ENCODE assay signal across 32 cellular contexts in genomic region chr18:78697446-78697845, GRCh38.
"Had no signal": no experiment of that assay in that cellular context is flagged by ENCODE, and none has a peak within 500 bp of the region (broad histone marks: within the 10 kb centered on the region; RNA-seq: fewer than 3 reads in every experiment).

No MANE protein-coding gene starts in this region.

- H3K27me3 ChIP-seq: brain microvascular endothelial cell had no signal

- H3K4me3 Mint-ChIP-seq: activated B cell treated with CpG ODN at 0.5 μM for 24 hours; activated CD4-positive, alpha-beta memory T cell treated with anti-CD3 and anti-CD28 coated beads for 36 hours; activated CD4-positive, alpha-beta T cell treated with anti-CD3 and anti-CD28 coated beads for 36 hours; activated CD4-positive, alpha-beta T cell treated with anti-CD3 and anti-CD28 coated beads, Interleukin-2, amount 10 ng/mL, durations not matched to agents 24 days and 14 days; activated CD8-positive, alpha-beta memory T cell treated with anti-CD3 and anti-CD28 coated beads, Interleukin-2, amount 10 ng/mL, durations not matched to agents 7 days and 5 days; activated CD8-positive, alpha-beta T cell treated with anti-CD3 and anti-CD28 coated beads, Interleukin-2, amount 10 ng/mL, durations not matched to agents 7 days and 5 days; activated naive CD8-positive, alpha-beta T cell; activated T-helper 1 cell treated with anti-CD3 and anti-CD28 coated beads, Interleukin-12 subunit alpha, Interleukin-12 subunit beta, Interleukin-2, Interleukin-4 antibody, amounts not matched to agents 30 ng/mL and 10 ng/mL and 1 ng/mL, durations not matched to agents 14 hours and 24 hours and 36 hours; effector memory CD8-positive, alpha-beta T cell; T-helper 17 cell; T-helper 2 cell treated with Interferon-gamma antibody and Interleukin-4, amounts not matched to agents 5 μg/mL and 100 μg/mL, for 36 hours had no signal

- H3K4me3 ChIP-seq: esophagus squamous epithelium, gastroesophageal sphincter had no signal

- DNase-seq: activated B cell treated with CpG ODN at 0.5 μM for 24 hours; activated CD4-positive, alpha-beta memory T cell treated with anti-CD3 and anti-CD28 coated beads for 36 hours; activated CD4-positive, alpha-beta T cell treated with anti-CD3 and anti-CD28 coated beads for 36 hours; activated CD4-positive, alpha-beta T cell treated with anti-CD3 and anti-CD28 coated beads, Interleukin-2, amount 10 ng/mL, durations not matched to agents 24 days and 14 days; activated CD4-positive, CD25-positive, alpha-beta regulatory T cell treated with anti-CD3 and anti-CD28 coated beads, Interleukin-2, amount 50 U/mL, for 72 hours; activated CD8-positive, alpha-beta memory T cell treated with anti-CD3 and anti-CD28 coated beads, Interleukin-2, amount 10 ng/mL, durations not matched to agents 7 days and 5 days; activated CD8-positive, alpha-beta memory T cell treated with anti-CD3 and anti-CD28 coated beads, Interleukin-2, amount 50 U/mL, for 4 hours; activated CD8-positive, alpha-beta T cell treated with anti-CD3 and anti-CD28 coated beads, Interleukin-2, amount 10 ng/mL, durations not matched to agents 7 days and 5 days; activated gamma-delta T cell treated with Interleukin-2 at 50 U/mL for 16 hours; activated naive CD4-positive, alpha-beta T cell treated with anti-CD3 and anti-CD28 coated beads, Interleukin-2, amount 50 U/mL, for 16 hours; activated naive CD4-positive, alpha-beta T cell treated with Interleukin-2 at 50 U/mL for 16 hours; activated T-cell treated with anti-CD3 and anti-CD28 coated beads, Interleukin-2, amount 50 U/mL, for 1 hour; activated T-cell treated with anti-CD3 and anti-CD28 coated beads, Interleukin-2, amount 50 U/mL, for 48 hours; amniotic stem cell; anterior cingulate cortex; brain microvascular endothelial cell; cortex of kidney; dermis blood vessel endothelial cell; effector CD4-positive, alpha-beta T cell; effector memory CD8-positive, alpha-beta T cell; esophagus squamous epithelium; foreskin melanocyte; T-helper 1 cell; T-helper 17 cell; T1000 had no signal

- H3K9me3 ChIP-seq: esophagus squamous epithelium, gastroesophageal sphincter had no signal

- H3K27ac ChIP-seq: brain microvascular endothelial cell, epithelial cell of prostate, esophagus squamous epithelium, gastroesophageal sphincter, WERI-Rb-1 had no signal

- H3K9me3 Mint-ChIP-seq: activated B cell treated with CpG ODN at 0.5 μM for 24 hours; activated CD4-positive, alpha-beta memory T cell treated with anti-CD3 and anti-CD28 coated beads for 36 hours; activated CD4-positive, alpha-beta T cell treated with anti-CD3 and anti-CD28 coated beads, Interleukin-2, amount 10 ng/mL, durations not matched to agents 24 days and 14 days; activated T-helper 1 cell treated with anti-CD3 and anti-CD28 coated beads, Interleukin-12 subunit alpha, Interleukin-12 subunit beta, Interleukin-2, Interleukin-4 antibody, amounts not matched to agents 30 ng/mL and 10 ng/mL and 1 ng/mL, durations not matched to agents 14 hours and 24 hours and 36 hours; activated T-helper 2 cell treated with anti-CD3 and anti-CD28 coated beads, Interferon-gamma antibody, Interleukin-2, Interleukin-4, amounts not matched to agents 10 μg/mL and 5 μg/mL and 100 μg/mL, durations not matched to agents 14 hours and 24 hours and 36 hours; effector memory CD8-positive, alpha-beta T cell; T-helper 2 cell treated with Interferon-gamma antibody and Interleukin-4, amounts not matched to agents 5 μg/mL and 100 μg/mL, for 36 hours had no signal

- H3K36me3 ChIP-seq: brain microvascular endothelial cell, esophagus squamous epithelium, gastroesophageal sphincter, WERI-Rb-1 had no signal

- H3K27me3 Mint-ChIP-seq: activated B cell treated with CpG ODN at 0.5 μM for 24 hours; activated CD4-positive, alpha-beta memory T cell treated with anti-CD3 and anti-CD28 coated beads for 36 hours; activated CD4-positive, alpha-beta T cell treated with anti-CD3 and anti-CD28 coated beads, Interleukin-2, amount 10 ng/mL, durations not matched to agents 24 days and 14 days; T-helper 17 cell had no signal

- H3K4me1 Mint-ChIP-seq: activated B cell treated with CpG ODN at 0.5 μM for 24 hours; activated CD4-positive, alpha-beta T cell treated with anti-CD3 and anti-CD28 coated beads for 36 hours; activated CD4-positive, alpha-beta T cell treated with anti-CD3 and anti-CD28 coated beads, Interleukin-2, amount 10 ng/mL, durations not matched to agents 24 days and 14 days; activated CD8-positive, alpha-beta memory T cell treated with anti-CD3 and anti-CD28 coated beads, Interleukin-2, amount 10 ng/mL, durations not matched to agents 7 days and 5 days; T-helper 17 cell had no signal

- H3K36me3 Mint-ChIP-seq: activated CD4-positive, alpha-beta memory T cell treated with anti-CD3 and anti-CD28 coated beads for 36 hours; activated CD8-positive, alpha-beta memory T cell treated with anti-CD3 and anti-CD28 coated beads, Interleukin-2, amount 10 ng/mL, durations not matched to agents 7 days and 5 days; activated naive CD8-positive, alpha-beta T cell had no signal

- H3K27ac Mint-ChIP-seq: activated B cell treated with CpG ODN at 0.5 μM for 24 hours; activated CD4-positive, alpha-beta memory T cell treated with anti-CD3 and anti-CD28 coated beads for 36 hours; activated CD4-positive, alpha-beta T cell treated with anti-CD3 and anti-CD28 coated beads for 36 hours; activated CD4-positive, alpha-beta T cell treated with anti-CD3 and anti-CD28 coated beads, Interleukin-2, amount 10 ng/mL, durations not matched to agents 24 days and 14 days; activated CD8-positive, alpha-beta memory T cell treated with anti-CD3 and anti-CD28 coated beads, Interleukin-2, amount 10 ng/mL, durations not matched to agents 7 days and 5 days; activated CD8-positive, alpha-beta T cell treated with anti-CD3 and anti-CD28 coated beads, Interleukin-2, amount 10 ng/mL, durations not matched to agents 7 days and 5 days; activated naive CD8-positive, alpha-beta T cell; activated T-helper 1 cell treated with anti-CD3 and anti-CD28 coated beads, Interleukin-12 subunit alpha, Interleukin-12 subunit beta, Interleukin-2, Interleukin-4 antibody, amounts not matched to agents 30 ng/mL and 10 ng/mL and 1 ng/mL, durations not matched to agents 14 hours and 24 hours and 36 hours; activated T-helper 2 cell treated with anti-CD3 and anti-CD28 coated beads, Interferon-gamma antibody, Interleukin-2, Interleukin-4, amounts not matched to agents 10 μg/mL and 5 μg/mL and 100 μg/mL, durations not matched to agents 14 hours and 24 hours and 36 hours; effector memory CD8-positive, alpha-beta T cell; T-helper 17 cell; T-helper 2 cell treated with Interferon-gamma antibody and Interleukin-4, amounts not matched to agents 5 μg/mL and 100 μg/mL, for 36 hours had no signal

- H3K4me1 ChIP-seq: esophagus squamous epithelium, gastroesophageal sphincter had no signal
